9 cellular contexts compared by ENCODE assay signal in the genomic region with DNA sequence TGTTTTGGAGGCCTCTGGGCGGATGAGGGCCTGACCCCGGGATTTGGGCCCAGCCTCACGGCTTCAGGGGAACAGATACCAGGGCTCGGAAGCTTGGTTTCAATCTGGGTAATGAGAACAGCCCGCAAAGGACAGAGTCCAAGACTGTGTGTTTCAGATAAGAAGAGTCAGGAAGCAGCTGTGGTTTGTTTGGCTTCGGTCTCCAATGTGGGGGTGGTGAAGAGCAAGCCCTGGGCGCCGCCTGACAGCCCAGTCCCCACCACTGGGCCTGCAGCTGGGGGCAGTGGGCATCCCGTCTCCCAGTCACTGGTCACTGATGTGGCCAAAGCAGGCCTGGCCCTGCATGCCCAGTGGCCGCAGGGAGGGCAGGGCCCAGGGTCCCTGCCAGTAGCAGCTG. TPM values are rescaled to one million over a fixed set of nuclear protein-coding genes. Genes with fewer than 3 reads are reported as not detected.
A peak's percentile ranks its signal among the peaks of the same experiment; 100 is the strongest.
DNase-seq lines count a peak whose midpoint lies in the region; ATAC-seq and TF ChIP-seq lines count a peak whose summit lies in the region.
"Had no signal": no experiment of that assay in that cellular context is flagged by ENCODE, and none has a peak within 500 bp of the region (broad histone marks: within the 10 kb centered on the region; RNA-seq: fewer than 3 reads in every experiment).

No MANE protein-coding gene starts in this region.

- H2AFZ ChIP-seq in Loucy (ENCODE audit: low read length) (no peak overlapping the region), GM23248 (no peak overlapping the region)

- H3K27ac ChIP-seq in right atrium auricular region, result peak overlapping the region; percentile 77 to 79
- H3K27ac ChIP-seq in vagina, result peak overlapping the region; percentile 73
- no peak overlapping the region for H3K27ac ChIP-seq in GM23248

- H3K4me3 ChIP-seq in Loucy (ENCODE audit: low read length, poor library complexity, severe bottlenecking) (peak overlapping the region; percentile 49), right atrium auricular region (no peak overlapping the region), vagina (no peak overlapping the region), GM23248 (no peak overlapping the region)
- H3K4me3 ChIP-seq: skin epidermis had no signal

- TF ChIP-seq POLR2A in vagina (IDR thresholded peaks at IDR 0.05), result no peak

- H3K36me3 ChIP-seq in Loucy (ENCODE audit: insufficient read depth, low read length) (no peaks in the 10 kb centered on the region), right atrium auricular region (peaks cover 11% of the 10 kb centered on the region), vagina (peaks cover 0 to 5% of the 10 kb centered on the region in 2 donors), GM23248 (ENCODE audit: low read depth) (no peaks in the 10 kb centered on the region; the same call in 1 of the 2 replicates)

- H3F3A ChIP-seq in Loucy (ENCODE audit: low read depth) (no peaks in the 10 kb centered on the region), GM23248 (ENCODE audit: insufficient read depth) (peaks cover 1% of the 10 kb centered on the region)

- H3K9me3 ChIP-seq in Loucy (ENCODE audit: insufficient read depth, low read depth, low read length) (no peaks in the 10 kb centered on the region), right atrium auricular region (no peaks in the 10 kb centered on the region), vagina (no peaks in the 10 kb centered on the region), GM23248 (ENCODE audit: low read depth) (no peaks in the 10 kb centered on the region)

- peaks cover 14% of the 10 kb centered on the region for H4K20me1 ChIP-seq in Loucy (ENCODE audit: insufficient read depth, low read length, poor library complexity, severe bottlenecking)
- no peaks in the 10 kb centered on the region for H4K20me1 ChIP-seq in GM23248 (ENCODE audit: insufficient read depth)

- H3K27me3 ChIP-seq in Loucy (ENCODE audit: insufficient read depth, low read length, poor library complexity, severe bottlenecking), result no peaks in the 10 kb centered on the region
- no peaks in the 10 kb centered on the region for H3K27me3 ChIP-seq in right atrium auricular region
- H3K27me3 ChIP-seq in vagina, result no peaks in the 10 kb centered on the region
- H3K27me3 ChIP-seq in GM23248 (replicated peaks; ENCODE audit: insufficient read depth), result no peaks in the 10 kb centered on the region

- no peak for TF ChIP-seq CTCF in Loucy (conservative IDR thresholded peaks at IDR 0.05; ENCODE audit: low read length)
- TF ChIP-seq CTCF in right atrium auricular region (IDR thresholded peaks at IDR 0.05), result no peak
- no peak for TF ChIP-seq CTCF in vagina (IDR thresholded peaks at IDR 0.05)
- TF ChIP-seq CTCF in omental fat pad (IDR thresholded peaks at IDR 0.05), result no peak

- no peaks in the 10 kb centered on the region for H3K9me2 ChIP-seq in Loucy (replicated peaks; ENCODE audit: low read depth, low read length)
- no peaks in the 10 kb centered on the region for H3K9me2 ChIP-seq in GM23248 (ENCODE audit: insufficient read depth)

- in situ Hi-C loops in GM23248 (cut with MboI), result no loop called here

- H3K79me2 ChIP-seq in Loucy (ENCODE audit: insufficient read depth, low read length) (no peaks in the 10 kb centered on the region), GM23248 (ENCODE audit: insufficient read depth) (peaks cover 3% of the 10 kb centered on the region; the same call in 1 of the 2 replicates)

- no peak overlapping the region for H3K9ac ChIP-seq in Loucy (ENCODE audit: low read depth, low read length, poor library complexity, severe bottlenecking)
- no peak overlapping the region for H3K9ac ChIP-seq in GM23248

- peak; percentile 83 for ATAC-seq in GM18499 (IDR thresholded peaks at IDR 0.05; ENCODE audit: insufficient read depth, unreplicated experiment)
- ATAC-seq in GM21717 (IDR thresholded peaks at IDR 0.05; ENCODE audit: unreplicated experiment), result peak; percentile 84
- no peak for ATAC-seq in omental fat pad (ENCODE audit: low FRiP score)

- DNase-seq in right atrium auricular region (ENCODE audit: low spot score) (peak; percentile 74), vagina (ENCODE audit: extremely low spot score in 2 of 2) (no peak), omental fat pad (ENCODE audit: low spot score) (no peak), glomerular visceral epithelial cell (ENCODE audit: extremely low spot score) (no peak), GM23248 (no peak)

- intact Hi-C loops in vagina (cut with DNase I), result no loop called here

- H3K4me2 ChIP-seq in Loucy (ENCODE audit: low read depth, low read length, poor library complexity, severe bottlenecking) (peak overlapping the region; percentile 74), GM23248 (ENCODE audit: unreplicated experiment) (no peak overlapping the region)

- WGBS in GM23248 (ENCODE audit: low coverage in 1 of 2, low lambda C conversion rate in 2 of 2, missing lambda C conversion rate in 2 of 2), 2 experiments, result 83 to 84% methylated on average over 10 of the region's 10 CpGs

- H3K4me1 ChIP-seq in Loucy (ENCODE audit: insufficient read depth, low read length, poor library complexity, severe bottlenecking) (peaks cover 27% of the 10 kb centered on the region), right atrium auricular region (peaks cover 0 to 76% of the 10 kb centered on the region in 2 donors), vagina (peaks cover 93% of the 10 kb centered on the region), GM23248 (ENCODE audit: insufficient read depth) (peaks cover 1% of the 10 kb centered on the region; the same call in 1 of the 2 replicates)

RNA-seq across cellular contexts. Expression of a gene that starts 9.1 kb away (rescaled TPM):
- total RNA-seq in right atrium auricular region (100 to 1,000 TPM; 111 to 112 TPM), vagina (91.8 TPM), omental fat pad (10 to 100 TPM; 35.9 to 91.3 (median 38.2) TPM)
- 21.5 and 24.2 TPM in 2 replicates for total RNA-seq in GM23248 (2014; rRNA removed; shearing (Covaris generic))
- 24.4 and 25.0 TPM in 2 replicates for polyA plus RNA-seq in GM23248 (2016; fragmentation: Nextera tagmentation; extraction: Ambion mirVana)
